In genomic region chr1:17010601-17011438, GRCh38 we compare ENCODE assay signal across 1 cellular context.
TF ChIP-seq lines count a peak whose summit lies in the region.

No MANE protein-coding gene starts in this region.

TF ChIP-seq in K562, 482 proteins besides CTCF, POLR2A, EP300 and RAD21 (continued from another document and continues in another):
- 0 out of 2 replicates have a peak, but pooled peaks have one; percentile 15 for TF ChIP-seq USF1 (CRISPR knock-in tag; IDR thresholded peaks at IDR 0.05)
- no peak for TF ChIP-seq PCBP1 (IDR thresholded peaks at IDR 0.05; ENCODE audit: low read depth, low read length, poor library complexity, severe bottlenecking)
- TF ChIP-seq POLR3A (IDR thresholded peaks at IDR 0.05; ENCODE audit: borderline replicate concordance, extremely low read depth, insufficient read depth, insufficient read length): no peak
- TF ChIP-seq BCOR (IDR thresholded peaks at IDR 0.05): peak; percentile 91
- TF ChIP-seq HMG20A (CRISPR knock-in tag; conservative IDR thresholded peaks at IDR 0.05): no peak
- no peak for TF ChIP-seq PPARD (CRISPR knock-in tag; IDR thresholded peaks at IDR 0.05)
- TF ChIP-seq ETS1 (conservative IDR thresholded peaks at IDR 0.05; ENCODE audit: control insufficient read depth, low read depth, low read length): no peak
- peak; percentile 13 for TF ChIP-seq EGR1 (conservative IDR thresholded peaks at IDR 0.05)
- no peak for TF ChIP-seq ZNF277 (CRISPR knock-in tag; IDR thresholded peaks at IDR 0.05; ENCODE audit: borderline replicate concordance)
- 0 out of 2 replicates have a peak, but pooled peaks have one; percentile 21 for TF ChIP-seq TFAP4 (CRISPR knock-in tag; IDR thresholded peaks at IDR 0.05; ENCODE audit: borderline replicate concordance)
- no peak for TF ChIP-seq MTA1 (IDR thresholded peaks at IDR 0.05; ENCODE audit: borderline replicate concordance)
- TF ChIP-seq SIX5 (IDR thresholded peaks at IDR 0.05; ENCODE audit: borderline replicate concordance in 1 of 2, insufficient read depth in 1 of 2, low read depth in 1 of 2, low read length in 2 of 2): no peak
- no peak for TF ChIP-seq RBBP5 (IDR thresholded peaks at IDR 0.05; ENCODE audit: borderline replicate concordance, insufficient read depth, low read length, poor library complexity, severe bottlenecking)
- no peak for TF ChIP-seq TCF7 (IDR thresholded peaks at IDR 0.05; ENCODE audit: borderline replicate concordance)
- TF ChIP-seq CREBBP (IDR thresholded peaks at IDR 0.05; ENCODE audit: low read depth, low read length): no peak
- TF ChIP-seq KLF6 (CRISPR knock-in tag; IDR thresholded peaks at IDR 0.05; ENCODE audit: borderline replicate concordance): no peak
- no peak for TF ChIP-seq ZNF592 (IDR thresholded peaks at IDR 0.05)
- TF ChIP-seq CGGBP1 (CRISPR knock-in tag; IDR thresholded peaks at IDR 0.05): no peak
- TF ChIP-seq BRF2 (IDR thresholded peaks at IDR 0.05; ENCODE audit: borderline replicate concordance, insufficient read depth, insufficient read length): no peak
- TF ChIP-seq GABPB1 (CRISPR knock-in tag; IDR thresholded peaks at IDR 0.05): no peak
- TF ChIP-seq ZNF224 (CRISPR knock-in tag; IDR thresholded peaks at IDR 0.05): no peak
- TF ChIP-seq CHD1 (IDR thresholded peaks at IDR 0.05; ENCODE audit: low read length): peak; percentile 23
- TF ChIP-seq E2F6 (IDR thresholded peaks at IDR 0.05; ENCODE audit: borderline replicate concordance in 1 of 2, extremely low read depth in 1 of 2, insufficient read depth in 1 of 2, insufficient read length in 1 of 2, low read depth in 1 of 2, low read length in 1 of 2, poor library complexity in 1 of 2, severe bottlenecking in 1 of 2): no peak
- no peak for TF ChIP-seq KAT8 (IDR thresholded peaks at IDR 0.05; ENCODE audit: low read depth)
- TF ChIP-seq TRIM24 (IDR thresholded peaks at IDR 0.05): no peak
- TF ChIP-seq MIER1 (IDR thresholded peaks at IDR 0.05; ENCODE audit: low read depth): no peak
- TF ChIP-seq ZNF318 (IDR thresholded peaks at IDR 0.05; ENCODE audit: borderline replicate concordance in 1 of 2, low read depth in 1 of 2): no peak
- TF ChIP-seq PHB2 (IDR thresholded peaks at IDR 0.05; ENCODE audit: low read depth): no peak
- TF ChIP-seq ARID2 (IDR thresholded peaks at IDR 0.05): no peak
- peak; percentile 48 for TF ChIP-seq NFIC (IDR thresholded peaks at IDR 0.05)
- TF ChIP-seq ZNF695 (CRISPR knock-in tag; IDR thresholded peaks at IDR 0.05): no peak
- TF ChIP-seq RNF2 (IDR thresholded peaks at IDR 0.05): no peak
- TF ChIP-seq ZNF830 (CRISPR knock-in tag; IDR thresholded peaks at IDR 0.05): no peak
- TF ChIP-seq ATF6 (CRISPR knock-in tag; IDR thresholded peaks at IDR 0.05): no peak
- no peak for TF ChIP-seq MBD1 (CRISPR knock-in tag; IDR thresholded peaks at IDR 0.05)
